26 cellular contexts compared by ENCODE assay signal in genomic region chr3:195246608-195247007, GRCh38. TPM values are rescaled to one million over a fixed set of nuclear protein-coding genes. Genes with fewer than 3 reads are reported as not detected.
DNase-seq lines count a peak whose midpoint lies in the region; ATAC-seq and TF ChIP-seq lines count a peak whose summit lies in the region.
"Had no signal": no experiment of that assay in that cellular context is flagged by ENCODE, and none has a peak within 500 bp of the region (broad histone marks: within the 10 kb centered on the region; RNA-seq: fewer than 3 reads in every experiment).

No MANE protein-coding gene starts in this region.

- 0 out of 2 replicates have a peak, but pooled peaks cover 3% of the 10 kb centered on the region for H4K20me1 ChIP-seq in SK-N-SH (ENCODE audit: insufficient read depth)
- H4K20me1 ChIP-seq in GM23338 (replicated peaks; ENCODE audit: insufficient read depth), result no peaks in the 10 kb centered on the region; the same call in none of the 2 replicates

- DNase-seq in SK-N-SH, result no peak
- peak; percentile 87 for DNase-seq in NCI-H524 treated with DMSO at 0.1 percent for 48 hours (lab: John Stamatoyannopoulos, UW)
- DNase-seq in islet precursor cell, result peak; percentile 42
- DNase-seq in suprapubic skin (ENCODE audit: low spot score in 2 of 2), result peak; percentile 42 to 53
- DNase-seq in sciatic nerve (ENCODE audit: low spot score), result no peak
- no peak for DNase-seq in GM23338 (ENCODE audit: low spot score)
- DNase-seq: activated CD4-positive, CD25-positive, alpha-beta regulatory T cell treated with anti-CD3 and anti-CD28 coated beads, Interleukin-2, amount 50 U/mL, for 72 hours; activated CD8-positive, alpha-beta T cell treated with anti-CD3 and anti-CD28 coated beads for 36 hours; activated gamma-delta T cell treated with Interleukin-2 at 50 U/mL for 16 hours; CD4-positive, alpha-beta T cell; DMS53; effector memory CD4-positive, alpha-beta T cell; foreskin melanocyte; GDM1; KG1; NCI-H774; sigmoid colon; trophoblast cell had no signal

- H3K9me3 ChIP-seq in SK-N-SH (no peaks in the 10 kb centered on the region), suprapubic skin (no peaks in the 10 kb centered on the region)
- H3K9me3 ChIP-seq: body of pancreas, left lung, sigmoid colon had no signal

- intact Hi-C loops in sciatic nerve (cut with DNase I), result no loop called here

- H3K27ac Mint-ChIP-seq in GM23338, result no peak overlapping the region
- H3K27ac Mint-ChIP-seq: activated CD8-positive, alpha-beta T cell treated with anti-CD3 and anti-CD28 coated beads for 36 hours; CD4-positive, alpha-beta T cell had no signal

- H3K9me2 ChIP-seq in SK-N-SH, result no peaks in the 10 kb centered on the region
- no peaks in the 10 kb centered on the region for H3K9me2 ChIP-seq in GM23338 (ENCODE audit: insufficient read depth)

- H3K4me1 ChIP-seq in SK-N-SH (ENCODE audit: control insufficient read depth in 1 of 2, insufficient read depth in 2 of 2, low read depth in 1 of 2, low read length in 1 of 2) (peaks cover 0 to 60% of the 10 kb centered on the region in 2 experiments; a peak in 2 of 4 replicates), suprapubic skin (peaks cover 3% of the 10 kb centered on the region), GM23338 (ENCODE audit: insufficient read depth) (peaks cover 6% of the 10 kb centered on the region; the same call in 1 of the 2 replicates)
- H3K4me1 ChIP-seq: body of pancreas, left lung had no signal

- 84% methylated on average over 9 of the region's 9 CpGs for WGBS in SK-N-SH (ENCODE audit: low lambda C conversion rate)
- WGBS in suprapubic skin, result 92% methylated on average over 8 of the region's 9 CpGs

- H2AFZ ChIP-seq in SK-N-SH (ENCODE audit: low read depth), result no peak overlapping the region
- no peak overlapping the region for H2AFZ ChIP-seq in GM23338
- H2AFZ ChIP-seq: hepatocyte had no signal

- no peak for TF ChIP-seq POLR2A in suprapubic skin (IDR thresholded peaks at IDR 0.05)

- H3K79me2 ChIP-seq in SK-N-SH (ENCODE audit: insufficient read depth) (peaks cover 44% of the 10 kb centered on the region), GM23338 (replicated peaks; ENCODE audit: insufficient read depth) (peaks cover 84% of the 10 kb centered on the region)

- H3K27me3 ChIP-seq in SK-N-SH (ENCODE audit: insufficient read depth) (no peaks in the 10 kb centered on the region), suprapubic skin (no peaks in the 10 kb centered on the region), GM23338 (ENCODE audit: insufficient read depth) (no peaks in the 10 kb centered on the region)
- H3K27me3 ChIP-seq: body of pancreas, hepatocyte, left lung, sigmoid colon had no signal

- no peak overlapping the region for H3K9ac ChIP-seq in SK-N-SH

- H3K4me3 ChIP-seq in SK-N-SH (ENCODE audit: low read depth in 2 of 2, low read length in 1 of 2) (no peak overlapping the region), suprapubic skin (no peak overlapping the region), GM23338 (no peak overlapping the region)
- H3K4me3 ChIP-seq: body of pancreas, hepatocyte, left lung, sigmoid colon had no signal

- H3K27ac ChIP-seq in SK-N-SH (ENCODE audit: low read depth in 2 of 2, low read length in 1 of 2) (peak overlapping the region in 1 of 2 experiments; percentile 74; a peak in 2 of 4 replicates), suprapubic skin (no peak overlapping the region), GM23338 (ENCODE audit: low read depth) (no peak overlapping the region)
- H3K27ac ChIP-seq: 22Rv1, body of pancreas, hepatocyte, left lung, sigmoid colon had no signal

- H3K4me2 ChIP-seq in SK-N-SH (no peak overlapping the region), GM23338 (no peak overlapping the region)
- H3K4me2 ChIP-seq: hepatocyte had no signal

- H3K9me3 Mint-ChIP-seq in GM23338, result no peaks in the 10 kb centered on the region
- H3K9me3 Mint-ChIP-seq: activated CD8-positive, alpha-beta T cell treated with anti-CD3 and anti-CD28 coated beads for 36 hours; CD4-positive, alpha-beta T cell; naive thymus-derived CD8-positive, alpha-beta T cell had no signal

- H3K27me3 Mint-ChIP-seq in GM23338 (ENCODE audit: insufficient read depth, low read depth, poor library complexity), result peaks cover 3% of the 10 kb centered on the region
- H3K27me3 Mint-ChIP-seq: activated CD8-positive, alpha-beta T cell treated with anti-CD3 and anti-CD28 coated beads for 36 hours; CD4-positive, alpha-beta T cell; naive thymus-derived CD8-positive, alpha-beta T cell had no signal

- TF ChIP-seq CTCF in SK-N-SH (IDR thresholded peaks at IDR 0.05) (no peak), suprapubic skin (IDR thresholded peaks at IDR 0.05) (no peak), GM23338 (conservative IDR thresholded peaks at IDR 0.05; ENCODE audit: low read depth in 2 of 2) (no peak)

- no peak overlapping the region for H3K4me3 Mint-ChIP-seq in GM23338
- H3K4me3 Mint-ChIP-seq: activated CD8-positive, alpha-beta T cell treated with anti-CD3 and anti-CD28 coated beads for 36 hours; CD4-positive, alpha-beta T cell; naive thymus-derived CD8-positive, alpha-beta T cell had no signal

- POLR2A ChIA-PET in SK-N-SH (lab: Yijun Ruan, JAX), result no interaction called here

- ATAC-seq in SK-N-SH treated with all-trans-retinoic acid at 6 μM for 48 hours (no peak), sciatic nerve (no peak), GM23338 (no peak), HG02938 (IDR thresholded peaks at IDR 0.05; ENCODE audit: unreplicated experiment) (no peak)
- ATAC-seq: activated CD8-positive, alpha-beta T cell treated with anti-CD3 and anti-CD28 coated beads for 36 hours; body of pancreas; esophagus mucosa; left lung; naive thymus-derived CD8-positive, alpha-beta T cell had no signal

- no peaks in the 10 kb centered on the region for H3K36me3 ChIP-seq in SK-N-SH (replicated peaks in 1 of 2; ENCODE audit: control insufficient read depth in 1 of 2, insufficient read depth in 2 of 2, low read length in 1 of 2)
- no peaks in the 10 kb centered on the region for H3K36me3 ChIP-seq in suprapubic skin
- H3K36me3 ChIP-seq in GM23338 (ENCODE audit: insufficient read depth), result no peaks in the 10 kb centered on the region
- H3K36me3 ChIP-seq: sigmoid colon had no signal

- TF ChIP-seq EP300 in SK-N-SH (IDR thresholded peaks at IDR 0.05; ENCODE audit: borderline replicate concordance in 1 of 2, low read depth in 1 of 2, low read length in 1 of 2) (no peak), suprapubic skin (IDR thresholded peaks at IDR 0.05) (no peak)

- peaks cover 32% of the 10 kb centered on the region for H3K36me3 Mint-ChIP-seq in GM23338 (ENCODE audit: low read depth)

- H3F3A ChIP-seq in SK-N-SH (replicated peaks; ENCODE audit: insufficient read depth) (no peaks in the 10 kb centered on the region), GM23338 (replicated peaks; ENCODE audit: low read depth) (no peaks in the 10 kb centered on the region)

- H3K4me1 Mint-ChIP-seq in GM23338, result peaks cover 34% of the 10 kb centered on the region

- CTCF ChIA-PET in SK-N-SH (lab: Yijun Ruan, JAX), result no interaction called here

- TF ChIP-seq RAD21 in SK-N-SH (IDR thresholded peaks at IDR 0.05; ENCODE audit: low read length), result no peak

TF ChIP-seq in SK-N-SH, 30 proteins besides CTCF, POLR2A, EP300 and RAD21:
- TF ChIP-seq MEF2A (IDR thresholded peaks at IDR 0.05; ENCODE audit: borderline replicate concordance, low read depth) (no peak), MXI1 (IDR thresholded peaks at IDR 0.05; ENCODE audit: low read depth, low read length) (peak; percentile 32; the same call in 1 of the 2 replicates)

RNA-seq across cellular contexts. Expression of gene XXYLT1, which starts 24.4 kb away (rescaled TPM):
- polyA plus RNA-seq in SK-N-SH (2012; rRNA removed) (22.1 and 22.6 TPM in 2 replicates), GM23338 (2016; fragmentation: Nextera tagmentation; extraction: Ambion mirVana) (13.5 and 14.7 TPM in 2 replicates)
- polyA plus RNA-seq in SK-N-SH (2012; cell fraction: cytosol; rRNA removed), result 16.8 and 22.2 TPM in 2 replicates
- 18.7 and 23.2 TPM in 2 replicates for polyA plus RNA-seq in SK-N-SH (2012; cell fraction: nucleus; rRNA removed)
- total RNA-seq in suprapubic skin (10 to 100 TPM in 2 of 4 donors, 1 to 10 TPM in 2; 8.0 to 19.4 (median 13.2) TPM), sciatic nerve (11.0 TPM)
- 28.9 and 34.8 TPM in 2 replicates for total RNA-seq in GM23338 (2014; rRNA removed; shearing (Covaris generic))

Comparison
In these comparisons a context has a peak if more than half of its experiments do, and no peak if none do; other contexts are left out.
1. DNase-seq: peak in NCI-H524 treated with DMSO at 0.1 percent for 48 hours (single experiment), islet precursor cell (single experiment) and suprapubic skin (2 of 2); none in SK-N-SH (single experiment), sciatic nerve (single experiment) and GM23338 (single experiment).